ENCODE assay signal across 20 cellular contexts in the genomic region with DNA sequence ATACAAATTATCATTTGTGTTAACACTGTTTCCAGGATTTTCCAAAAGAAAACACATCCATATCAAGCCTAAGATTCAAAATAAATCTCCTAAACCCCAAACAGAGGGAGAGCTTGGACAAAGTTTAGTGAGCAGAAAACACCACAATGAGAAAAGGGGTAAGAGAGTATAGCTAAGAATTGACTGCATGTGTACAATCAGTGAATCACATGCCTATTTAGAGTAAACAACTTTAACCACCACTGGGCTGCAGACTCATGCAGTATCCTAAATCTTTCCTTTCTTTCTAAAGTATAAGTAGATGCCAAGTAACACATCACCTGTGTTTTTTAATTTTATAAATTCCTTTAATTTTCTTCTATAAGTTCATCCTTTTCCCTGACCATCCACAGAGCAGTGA.
DNase-seq lines count a peak whose midpoint lies in the region; TF ChIP-seq lines count a peak whose summit lies in the region.
"Had no signal": no experiment of that assay in that cellular context is flagged by ENCODE, and none has a peak within 500 bp of the region (broad histone marks: within the 10 kb centered on the region; RNA-seq: fewer than 3 reads in every experiment).

No MANE protein-coding gene starts in this region.

- no peak overlapping the region for H3K4me3 Mint-ChIP-seq in activated T-cell treated with anti-CD3 and anti-CD28 coated beads, Interleukin-2, amount 50 U/mL, for 24 hours
- H3K4me3 Mint-ChIP-seq in endothelial cell (ENCODE audit: unreplicated experiment) (peak overlapping the region; percentile 10), MCF 10A (ENCODE audit: unreplicated experiment) (no peak overlapping the region)
- H3K4me3 Mint-ChIP-seq: activated CD4-positive, alpha-beta T cell treated with anti-CD3 and anti-CD28 coated beads, Interleukin-2, amount 10 ng/mL, durations not matched to agents 7 days and 5 days; activated naive CD4-positive, alpha-beta T cell treated with anti-CD3 and anti-CD28 coated beads, Interleukin-2, amount 10 ng/mL, durations not matched to agents 7 days and 5 days; T-helper 1 cell treated with Interleukin-12 subunit alpha and Interleukin-12 subunit beta and Interleukin-4 antibody, amounts not matched to agents 30 μg/mL and 1 μg/mL, for 36 hours had no signal

- TF ChIP-seq POLR2A in esophagus muscularis mucosa (IDR thresholded peaks at IDR 0.05; ENCODE audit: low read depth) = no peak

- H3K9me3 ChIP-seq in KOPT-K1 (ENCODE audit: insufficient read depth, low read length, poor library complexity, severe bottlenecking) (peaks cover 6% of the 10 kb centered on the region), neutrophil (no peaks in the 10 kb centered on the region), esophagus muscularis mucosa (peaks cover 0 to 4% (median 0%) of the 10 kb centered on the region in 4 donors)
- H3K9me3 ChIP-seq: lower lobe of right lung, uterus had no signal

- no peaks in the 10 kb centered on the region for H3K27me3 Mint-ChIP-seq in activated T-cell treated with anti-CD3 and anti-CD28 coated beads, Interleukin-2, amount 50 U/mL, for 24 hours
- H3K27me3 Mint-ChIP-seq in endothelial cell (ENCODE audit: unreplicated experiment) = peaks cover 9% of the 10 kb centered on the region
- no peaks in the 10 kb centered on the region for H3K27me3 Mint-ChIP-seq in MCF 10A (ENCODE audit: insufficient read depth, unreplicated experiment)
- H3K27me3 Mint-ChIP-seq: activated CD4-positive, alpha-beta T cell treated with anti-CD3 and anti-CD28 coated beads, Interleukin-2, amount 10 ng/mL, durations not matched to agents 7 days and 5 days; activated naive CD4-positive, alpha-beta T cell treated with anti-CD3 and anti-CD28 coated beads, Interleukin-2, amount 10 ng/mL, durations not matched to agents 7 days and 5 days had no signal

- CTCF ChIA-PET in MCF 10A (lab: Yijun Ruan, JAX) = interaction anchor here (0.6 to 0.7 kb wide), 5 partner anchors 28 to 322 kb away, joined by 3 to 4 read pairs (median 3); no protein-coding TSS in a partner anchor

- H3K36me3 ChIP-seq in KOPT-K1 (ENCODE audit: insufficient read depth, low read length) (no peaks in the 10 kb centered on the region), neutrophil (no peaks in the 10 kb centered on the region), esophagus muscularis mucosa (no peaks in the 10 kb centered on the region)
- H3K36me3 ChIP-seq: lower lobe of right lung, uterus had no signal

- no peaks in the 10 kb centered on the region for H3K9me3 Mint-ChIP-seq in activated T-cell treated with anti-CD3 and anti-CD28 coated beads, Interleukin-2, amount 50 U/mL, for 24 hours
- H3K9me3 Mint-ChIP-seq in endothelial cell (ENCODE audit: unreplicated experiment) (no peaks in the 10 kb centered on the region), MCF 10A (ENCODE audit: unreplicated experiment) (peaks cover 20% of the 10 kb centered on the region)
- H3K9me3 Mint-ChIP-seq: activated naive CD4-positive, alpha-beta T cell treated with anti-CD3 and anti-CD28 coated beads, Interleukin-2, amount 10 ng/mL, durations not matched to agents 7 days and 5 days had no signal

- intact Hi-C loops in esophagus muscularis mucosa (cut with DNase I) (no loop called here), MCF 10A (cut with micrococcal nuclease) (loop anchor here (10.0 kb wide), 2 partner anchors 87 to 333 kb away; a partner anchor contains a TSS)

- no peaks in the 10 kb centered on the region for H3K36me3 Mint-ChIP-seq in activated T-cell treated with anti-CD3 and anti-CD28 coated beads, Interleukin-2, amount 50 U/mL, for 24 hours (ENCODE audit: low read depth)
- peaks cover 42% of the 10 kb centered on the region for H3K36me3 Mint-ChIP-seq in endothelial cell (ENCODE audit: low read depth, unreplicated experiment)
- no peaks in the 10 kb centered on the region for H3K36me3 Mint-ChIP-seq in MCF 10A (ENCODE audit: insufficient read depth, unreplicated experiment)
- H3K36me3 Mint-ChIP-seq: activated naive CD4-positive, alpha-beta T cell treated with anti-CD3 and anti-CD28 coated beads, Interleukin-2, amount 10 ng/mL, durations not matched to agents 7 days and 5 days had no signal

- no peak for DNase-seq in activated T-cell treated with anti-CD3 and anti-CD28 coated beads, Interleukin-2, amount 50 U/mL, for 24 hours
- no peak for DNase-seq in activated T-cell treated with anti-CD3 and anti-CD28 coated beads, Interleukin-2, amount 50 U/mL, for 48 hours
- DNase-seq in endothelial cell (ENCODE audit: low spot score) (no peak), esophagus muscularis mucosa (ENCODE audit: extremely low spot score) (no peak), MCF 10A (ENCODE audit: unreplicated experiment) (no peak), DMS 273 (lab: John Stamatoyannopoulos, UW; ENCODE audit: unreplicated experiment) (no peak)
- DNase-seq: activated CD4-positive, alpha-beta T cell treated with anti-CD3 and anti-CD28 coated beads, Interleukin-2, amount 10 ng/mL, durations not matched to agents 7 days and 5 days; activated naive CD4-positive, alpha-beta T cell treated with anti-CD3 and anti-CD28 coated beads, Interleukin-2, amount 10 ng/mL, durations not matched to agents 7 days and 5 days; anterior cingulate cortex; lower lobe of right lung; NCI-H1092 treated with DMSO at 0.1 percent for 48 hours; NCI-H1930; NCI-H526 treated with DMSO at 0.1 percent for 48 hours; occipital lobe; RPMI8226; uterus had no signal

- H3K4me3 ChIP-seq in neutrophil (ENCODE audit: low read depth in 1 of 2, low read length in 1 of 2) (no peak overlapping the region), esophagus muscularis mucosa (no peak overlapping the region)
- H3K4me3 ChIP-seq: BLaER1 treated with 17β-estradiol and CSF1 and Interleukin-3, amounts not matched to agents 10 nM and 100 nM; lower lobe of right lung; uterus had no signal

- H3K4me1 Mint-ChIP-seq in activated T-cell treated with anti-CD3 and anti-CD28 coated beads, Interleukin-2, amount 50 U/mL, for 24 hours (ENCODE audit: low read depth) = peaks cover 43% of the 10 kb centered on the region
- peaks cover 40% of the 10 kb centered on the region for H3K4me1 Mint-ChIP-seq in endothelial cell (ENCODE audit: unreplicated experiment)
- H3K4me1 Mint-ChIP-seq in MCF 10A (ENCODE audit: insufficient read depth, unreplicated experiment) = peaks cover 23% of the 10 kb centered on the region

- H3K27ac ChIP-seq in KOPT-K1 (ENCODE audit: low read depth, low read length, poor library complexity, severe bottlenecking) (peak overlapping the region; percentile 38), neutrophil (peak overlapping the region; percentile 12), esophagus muscularis mucosa (replicated peaks in 1 of 4) (no peak overlapping the region)
- H3K27ac ChIP-seq: BLaER1 treated with 17β-estradiol and CSF1 and Interleukin-3, amounts not matched to agents 10 nM and 100 nM; lower lobe of right lung; uterus had no signal

- peak overlapping the region; percentile 30 for H3K27ac Mint-ChIP-seq in activated T-cell treated with anti-CD3 and anti-CD28 coated beads, Interleukin-2, amount 50 U/mL, for 24 hours
- H3K27ac Mint-ChIP-seq in endothelial cell (ENCODE audit: unreplicated experiment) = peak overlapping the region; percentile 36
- H3K27ac Mint-ChIP-seq in MCF 10A (ENCODE audit: low read depth, unreplicated experiment) = no peak overlapping the region
- H3K27ac Mint-ChIP-seq: activated CD4-positive, alpha-beta T cell treated with anti-CD3 and anti-CD28 coated beads, Interleukin-2, amount 10 ng/mL, durations not matched to agents 7 days and 5 days; activated naive CD4-positive, alpha-beta T cell treated with anti-CD3 and anti-CD28 coated beads, Interleukin-2, amount 10 ng/mL, durations not matched to agents 7 days and 5 days; T-helper 1 cell treated with Interleukin-12 subunit alpha and Interleukin-12 subunit beta and Interleukin-4 antibody, amounts not matched to agents 30 μg/mL and 1 μg/mL, for 36 hours had no signal

- H3K4me1 ChIP-seq in neutrophil (ENCODE audit: control insufficient read depth in 1 of 2, insufficient read depth in 1 of 2, low read depth in 1 of 2, low read length in 1 of 2) (peaks cover 29 to 33% of the 10 kb centered on the region in 2 experiments), esophagus muscularis mucosa (no peaks in the 10 kb centered on the region)
- H3K4me1 ChIP-seq: uterus had no signal

- no peak for TF ChIP-seq CTCF in endothelial cell (IDR thresholded peaks at IDR 0.05; ENCODE audit: unreplicated experiment)
- no peak for TF ChIP-seq CTCF in neutrophil (IDR thresholded peaks at IDR 0.05)
- no peak for TF ChIP-seq CTCF in esophagus muscularis mucosa (IDR thresholded peaks at IDR 0.05)
- no peak for TF ChIP-seq CTCF in MCF 10A (IDR thresholded peaks at IDR 0.05; ENCODE audit: unreplicated experiment)

- BruUV-seq in MCF 10A (replicated peaks; lab: Mats Ljungman, UMichigan) = no TSS peak

- POLR2A ChIA-PET in MCF 10A (lab: Yijun Ruan, JAX) = interaction anchor here (0.6 to 1.6 kb wide), 4 partner anchors 8 to 46 kb away, joined by 3 to 4 read pairs (median 3); no protein-coding TSS in a partner anchor

- TF ChIP-seq EP300 in esophagus muscularis mucosa (IDR thresholded peaks at IDR 0.05) = no peak

- H3K27me3 ChIP-seq in neutrophil (no peaks in the 10 kb centered on the region), esophagus muscularis mucosa (no peaks in the 10 kb centered on the region)
- H3K27me3 ChIP-seq: BLaER1 treated with 17β-estradiol and CSF1 and Interleukin-3, amounts not matched to agents 10 nM and 100 nM; uterus had no signal

Comparison
In these comparisons a context has a peak if more than half of its experiments do, and no peak if none do; other contexts are left out.
1. H3K27ac ChIP-seq: peak in KOPT-K1 (single experiment) and neutrophil (single experiment); none in esophagus muscularis mucosa (0 of 4).